Comparison of ENCODE assay signal across 17 cellular contexts in the genomic region with DNA sequence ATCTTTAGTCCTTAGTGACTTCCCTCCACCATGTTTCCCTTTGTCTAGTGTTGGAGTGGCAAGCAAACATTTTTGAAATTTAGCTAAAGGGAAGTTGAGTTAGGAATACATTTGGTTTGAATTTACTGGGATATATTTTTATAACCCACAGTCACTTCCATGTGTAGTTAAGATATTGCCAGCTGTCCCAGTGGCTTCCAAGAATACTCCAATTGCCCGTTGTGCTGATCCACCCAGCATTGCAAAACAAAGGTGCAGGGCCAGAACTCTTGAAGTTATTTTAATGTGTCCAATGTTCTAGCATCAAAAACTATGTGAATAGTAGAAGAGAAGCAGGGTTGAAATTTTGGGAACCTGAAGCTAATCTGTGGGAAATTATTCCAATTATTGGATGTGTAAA.
"Had no signal": no experiment of that assay in that cellular context is flagged by ENCODE, and none has a peak within 500 bp of the region (broad histone marks: within the 10 kb centered on the region; RNA-seq: fewer than 3 reads in every experiment).

No MANE protein-coding gene starts in this region.

- H3K4me2 ChIP-seq: hepatocyte, SK-N-SH had no signal

- H3K27me3 ChIP-seq: hepatocyte, tibial artery had no signal

- H3K4me3 ChIP-seq: hepatocyte, lower lobe of right lung, tibial artery had no signal

- H3K4me3 Mint-ChIP-seq: activated B cell treated with CpG ODN at 0.5 μM for 24 hours; activated CD8-positive, alpha-beta T cell treated with anti-CD3 and anti-CD28 coated beads for 36 hours; activated naive CD4-positive, alpha-beta T cell treated with anti-CD3 and anti-CD28 coated beads, Interleukin-2, amount 10 ng/mL, durations not matched to agents 7 days and 5 days; activated T-cell treated with anti-CD3 and anti-CD28 coated beads, Interleukin-2, amount 50 U/mL, for 24 hours; nephron progenitor cell had no signal

- DNase-seq: activated B cell treated with CpG ODN at 0.5 μM for 24 hours; activated CD4-positive, alpha-beta T cell treated with anti-CD3 and anti-CD28 coated beads for 48 hours; activated CD8-positive, alpha-beta T cell treated with anti-CD3 and anti-CD28 coated beads for 36 hours; activated naive CD4-positive, alpha-beta T cell treated with anti-CD3 and anti-CD28 coated beads, Interleukin-2, amount 10 ng/mL, durations not matched to agents 7 days and 5 days; activated T-cell treated with anti-CD3 and anti-CD28 coated beads, Interleukin-2, amount 50 U/mL, for 24 hours; left colon; lower lobe of right lung; nephron progenitor cell; nucleus accumbens; posterior cingulate gyrus; retina; SK-N-SH; stimulated activated naive CD8-positive, alpha-beta T cell treated with anti-CD3 and anti-CD28 coated beads, Interleukin-15, Interleukin-2, amounts not matched to agents 100 U/mL and 50 U/mL, for 24 hours; substantia nigra; tibial artery had no signal

- H3K27ac ChIP-seq: hepatocyte, lower lobe of right lung, tibial artery had no signal

- H2AFZ ChIP-seq: hepatocyte had no signal

- H3K27ac Mint-ChIP-seq: activated B cell treated with CpG ODN at 0.5 μM for 24 hours; activated CD8-positive, alpha-beta T cell treated with anti-CD3 and anti-CD28 coated beads for 36 hours; activated T-cell treated with anti-CD3 and anti-CD28 coated beads, Interleukin-2, amount 50 U/mL, for 24 hours; activated T-helper 2 cell treated with anti-CD3 and anti-CD28 coated beads, Interferon-gamma antibody, Interleukin-2, Interleukin-4, amounts not matched to agents 10 μg/mL and 5 μg/mL and 100 μg/mL, durations not matched to agents 14 hours and 24 hours and 36 hours had no signal

- H3K9me3 ChIP-seq: lower lobe of right lung, SK-N-SH, tibial artery had no signal

- H3K27me3 Mint-ChIP-seq: activated B cell treated with CpG ODN at 0.5 μM for 24 hours; activated CD8-positive, alpha-beta T cell treated with anti-CD3 and anti-CD28 coated beads for 36 hours; activated T-cell treated with anti-CD3 and anti-CD28 coated beads, Interleukin-2, amount 50 U/mL, for 24 hours had no signal

- ATAC-seq: activated CD8-positive, alpha-beta T cell treated with anti-CD3 and anti-CD28 coated beads for 36 hours; left colon; lower lobe of right lung; stimulated activated naive CD8-positive, alpha-beta T cell treated with anti-CD3 and anti-CD28 coated beads, Interleukin-15, Interleukin-2, amounts not matched to agents 100 U/mL and 50 U/mL, for 24 hours had no signal

- H3K9me3 Mint-ChIP-seq: activated B cell treated with CpG ODN at 0.5 μM for 24 hours; activated CD8-positive, alpha-beta T cell treated with anti-CD3 and anti-CD28 coated beads for 36 hours; activated naive CD4-positive, alpha-beta T cell treated with anti-CD3 and anti-CD28 coated beads, Interleukin-2, amount 10 ng/mL, durations not matched to agents 7 days and 5 days; activated T-cell treated with anti-CD3 and anti-CD28 coated beads, Interleukin-2, amount 50 U/mL, for 24 hours; activated T-helper 2 cell treated with anti-CD3 and anti-CD28 coated beads, Interferon-gamma antibody, Interleukin-2, Interleukin-4, amounts not matched to agents 10 μg/mL and 5 μg/mL and 100 μg/mL, durations not matched to agents 14 hours and 24 hours and 36 hours; nephron progenitor cell had no signal
